ENCODE assay signal across 19 cellular contexts in the genomic region with DNA sequence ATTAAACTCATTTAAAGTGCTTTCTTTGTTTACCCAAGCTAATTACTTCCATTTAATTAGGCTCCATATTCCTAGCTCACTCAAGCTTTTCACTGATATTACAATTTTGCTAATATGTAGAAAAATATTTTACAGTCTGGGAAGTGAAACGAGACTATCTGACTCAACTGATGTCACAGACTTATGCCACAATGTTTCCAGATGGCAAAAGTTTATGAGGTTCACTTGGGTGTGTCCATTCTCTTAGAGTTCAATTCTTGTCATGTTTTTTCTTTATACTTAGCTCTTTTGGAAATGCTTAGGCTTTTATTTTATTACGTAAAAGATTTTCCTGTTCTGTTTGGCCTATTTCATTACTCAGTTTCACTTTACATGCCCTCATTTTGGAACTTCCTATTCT. TPM values are rescaled to one million over a fixed set of nuclear protein-coding genes. Genes with fewer than 3 reads are reported as not detected.
"Had no signal": no experiment of that assay in that cellular context is flagged by ENCODE, and none has a peak within 500 bp of the region (broad histone marks: within the 10 kb centered on the region; RNA-seq: fewer than 3 reads in every experiment).

No MANE protein-coding gene starts in this region.

- H3K27me3 ChIP-seq: thyroid gland had no signal

- H3K4me3 ChIP-seq: adrenal gland, colonic mucosa, lung, prostate gland, thyroid gland, uterus had no signal

- H3K4me1 ChIP-seq: adrenal gland, colonic mucosa, prostate gland, uterus had no signal

- H3K9me3 ChIP-seq: adrenal gland, colonic mucosa, neutrophil, prostate gland, thyroid gland, uterus had no signal

- H3K27ac ChIP-seq: colonic mucosa, epithelial cell of prostate, neutrophil, prostate gland, thyroid gland, uterus had no signal

- H3K36me3 ChIP-seq: adrenal gland, colonic mucosa, neutrophil, prostate gland, thyroid gland had no signal

- ATAC-seq: activated CD4-positive, CD25-positive, alpha-beta regulatory T cell treated with anti-CD3 and anti-CD28 coated beads, Interleukin-2, amount 50 U/mL, for 24 hours; naive thymus-derived CD4-positive, alpha-beta T cell had no signal

- DNase-seq: activated naive CD4-positive, alpha-beta T cell treated with anti-CD3 and anti-CD28 coated beads, Interleukin-2, amount 50 U/mL, for 16 hours; activated T-cell treated with anti-CD3 and anti-CD28 coated beads, Interleukin-2, amount 50 U/mL, for 1 hour; adrenal gland; colonic mucosa; effector CD4-positive, alpha-beta T cell; immature natural killer cell; naive thymus-derived CD4-positive, alpha-beta T cell; stimulated activated CD4-positive, alpha-beta T cell treated with anti-CD3 and anti-CD28 coated beads, Interleukin-12 subunit alpha, Interleukin-12 subunit beta, amount 100 ng/mL, for 4 hours; stimulated activated CD4-positive, alpha-beta T cell treated with anti-CD3 and anti-CD28 coated beads, Interleukin-2, amount 100 ng/mL, for 48 hours; stimulated activated CD8-positive, alpha-beta memory T cell treated with anti-CD3 and anti-CD28 coated beads, Interleukin-4, amount 100 ng/mL, for 48 hours; thyroid gland; uterus had no signal

RNA-seq across cellular contexts. Expression of a gene that starts 2.2 kb away (rescaled TPM):
- total RNA-seq: cardiac septum; naive thymus-derived CD4-positive, alpha-beta T cell; T-helper 2 cell treated with Interferon-gamma antibody and Interleukin-4, amounts not matched to agents 100 ng/mL and 5 ng/mL, for 36 hours had no signal
- polyA plus RNA-seq: immature natural killer cell; naive thymus-derived CD4-positive, alpha-beta T cell had no signal
